ENCODE assay signal across 21 cellular contexts in genomic region chr18:77495982-77496690, GRCh38.
DNase-seq lines count a peak whose midpoint lies in the region; ATAC-seq lines count a peak whose summit lies in the region.
"Had no signal": no experiment of that assay in that cellular context is flagged by ENCODE, and none has a peak within 500 bp of the region (broad histone marks: within the 10 kb centered on the region; RNA-seq: fewer than 3 reads in every experiment).

No MANE protein-coding gene starts in this region.

- ATAC-seq in HG02798 (IDR thresholded peaks at IDR 0.05; ENCODE audit: poor library complexity, unreplicated experiment) = peak; percentile 46
- no peak for ATAC-seq in HG03139 (IDR thresholded peaks at IDR 0.05; ENCODE audit: unreplicated experiment)
- no peak for ATAC-seq in GM19397 (IDR thresholded peaks at IDR 0.05; ENCODE audit: unreplicated experiment)
- ATAC-seq: activated CD4-positive, CD25-positive, alpha-beta regulatory T cell treated with anti-CD3 and anti-CD28 coated beads, Interleukin-2, amount 50 U/mL, for 24 hours had no signal

- DNase-seq in NOMO-1 treated with DMSO at 0.1 percent for 48 hours (lab: John Stamatoyannopoulos, UW; ENCODE audit: unreplicated experiment) = peak; percentile 33
- no peak for DNase-seq in NOMO-1 treated with dmso at 0.1 percent for 144 hours (lab: John Stamatoyannopoulos, UW; ENCODE audit: unreplicated experiment)
- peak; percentile 81 for DNase-seq in RPMI8226
- DNase-seq in pons (ENCODE audit: low spot score) = peak; percentile 36
- DNase-seq in cerebellar nuclear complex (lab: John Stamatoyannopoulos, UW) = no peak
- DNase-seq: activated naive CD4-positive, alpha-beta T cell treated with anti-CD3 and anti-CD28 coated beads for 36 hours; activated T-cell treated with anti-CD3 and anti-CD28 coated beads, Interleukin-2, amount 50 U/mL, for 48 hours; DMS79 treated with DMSO at 0.1 percent for 48 hours; H7; mesenchymal stem cell; MG63; NCI-H146; NCI-H82; nucleus accumbens; retina; stimulated activated CD8-positive, alpha-beta memory T cell treated with anti-CD3 and anti-CD28 coated beads, Interleukin-4, amount 100 ng/mL, for 48 hours; T1000 had no signal

Comparison
In these comparisons a context has a peak if more than half of its experiments do, and no peak if none do; other contexts are left out.
1. DNase-seq: peak in NOMO-1 treated with DMSO at 0.1 percent for 48 hours (single experiment), RPMI8226 (single experiment) and pons (single experiment); none in NOMO-1 treated with dmso at 0.1 percent for 144 hours (single experiment) and cerebellar nuclear complex (0 of 2).